1 cellular context compared by ENCODE assay signal in the genomic region with DNA sequence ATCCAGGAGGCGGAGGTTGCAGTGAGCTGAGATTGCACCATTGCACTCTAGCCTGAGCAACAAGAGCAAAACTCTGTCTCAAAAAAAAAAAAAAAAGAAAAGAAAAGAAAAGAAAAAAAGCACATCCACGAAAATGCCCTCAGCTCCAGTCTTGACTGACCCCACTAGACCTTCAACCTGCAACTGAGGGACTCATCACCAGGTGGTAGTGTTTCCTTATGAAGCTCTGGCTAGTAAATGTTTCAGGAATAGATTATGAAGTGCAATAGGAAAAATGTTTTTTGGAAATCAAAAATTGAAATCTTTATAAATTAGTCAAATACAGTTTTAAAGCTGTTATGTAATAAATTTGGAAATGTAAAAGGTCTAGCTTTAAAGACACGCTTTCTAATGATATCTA.
TF ChIP-seq lines count a peak whose summit lies in the region.

No MANE protein-coding gene starts in this region.

TF ChIP-seq in GM12878, 131 proteins besides CTCF, POLR2A, EP300 and RAD21 (continued from another document):
- no peak for TF ChIP-seq CBFB (IDR thresholded peaks at IDR 0.05; ENCODE audit: low read depth)
- no peak for TF ChIP-seq ZNF207 (IDR thresholded peaks at IDR 0.05; ENCODE audit: borderline replicate concordance)
- no peak for TF ChIP-seq TARDBP (IDR thresholded peaks at IDR 0.05; ENCODE audit: borderline replicate concordance)
- no peak for TF ChIP-seq SUPT20H (IDR thresholded peaks at IDR 0.05; ENCODE audit: borderline replicate concordance, control insufficient read depth, low read depth, low read length)
- TF ChIP-seq PKNOX1 (IDR thresholded peaks at IDR 0.05), result no peak
- no peak for TF ChIP-seq MXI1 (IDR thresholded peaks at IDR 0.05; ENCODE audit: low read depth, low read length)
- no peak for TF ChIP-seq ZZZ3 (IDR thresholded peaks at IDR 0.05; ENCODE audit: control insufficient read depth, insufficient read length, low read depth)
- TF ChIP-seq MTA2 (IDR thresholded peaks at IDR 0.05; ENCODE audit: low read depth), result no peak
- no peak for TF ChIP-seq RFX5 (IDR thresholded peaks at IDR 0.05; ENCODE audit: low read depth, low read length)
- TF ChIP-seq FOS (IDR thresholded peaks at IDR 0.05; ENCODE audit: borderline replicate concordance, extremely low read depth, insufficient read length), result no peak
